Comparison of ENCODE assay signal across 8 cellular contexts in genomic region chr3:49276475-49277356, GRCh38. TPM values are rescaled to one million over a fixed set of nuclear protein-coding genes. Genes with fewer than 3 reads are reported as not detected.
DNase-seq lines count a peak whose midpoint lies in the region; ATAC-seq and TF ChIP-seq lines count a peak whose summit lies in the region.

Gene C3orf62, minus strand, starts transcription at chr3:49277232. Its CDS starts 360 bp downstream, at chr3:49276872.

- H3K36me3 ChIP-seq in BJ (ENCODE audit: control insufficient read depth, insufficient read depth, low read length) = peaks cover 1% of the 10 kb centered on the region; the same call in 1 of the 2 replicates

- peak; percentile 87 for ATAC-seq in GM21447 (IDR thresholded peaks at IDR 0.05; ENCODE audit: unreplicated experiment)

- peaks cover 52% of the 10 kb centered on the region for H3K36me3 Mint-ChIP-seq in nephron progenitor cell (ENCODE audit: low read depth)

- H3K27me3 ChIP-seq in BJ (ENCODE audit: control insufficient read depth, insufficient read depth, low read length) = no peaks in the 10 kb centered on the region

- H3K4me3 ChIP-seq in BJ (ENCODE audit: low read depth, low read length) = peak within 1 kb of the TSS; percentile 48
- H3K4me3 ChIP-seq in fibroblast of villous mesenchyme (ENCODE audit: low read depth, low read length) = peak within 1 kb of the TSS; percentile 49

- peaks cover 3% of the 10 kb centered on the region for H3K27me3 Mint-ChIP-seq in nephron progenitor cell (ENCODE audit: low read depth, poor library complexity)

- H3K4me1 Mint-ChIP-seq in nephron progenitor cell = peaks cover 14% of the 10 kb centered on the region

- TF ChIP-seq CTCF in BJ (IDR thresholded peaks at IDR 0.05; ENCODE audit: insufficient read depth, low read depth, low read length) (no peak), fibroblast of villous mesenchyme (IDR thresholded peaks at IDR 0.05; ENCODE audit: insufficient read depth, low read depth, low read length) (no peak), nephron progenitor cell (IDR thresholded peaks at IDR 0.05) (no peak)

- CTCF ChIA-PET in BJ (lab: Yijun Ruan, JAX) = interaction anchor here (0.5 to 2.2 kb wide), 2 partner anchors 27 to 105 kb away, joined by 3 to 7 read pairs; partner anchors contain the start of gene KLHDC8B

- peak within 1 kb of the TSS; percentile 41 for H3K4me3 Mint-ChIP-seq in nephron progenitor cell

- H3K27ac Mint-ChIP-seq in nephron progenitor cell = peak within 1 kb of the TSS; percentile 94

- DNase-seq in BJ (ENCODE audit: low read depth) = peak; percentile 29
- peak; percentile 91 for DNase-seq in activated effector memory CD4-positive, alpha-beta T cell treated with anti-CD3 and anti-CD28 coated beads, Interleukin-2, amount 50 U/mL, for 16 hours
- DNase-seq in fibroblast of villous mesenchyme (ENCODE audit: low read depth) = peak; percentile 86
- peak; percentile 47 for DNase-seq in nephron progenitor cell
- DNase-seq in stimulated activated naive CD4-positive, alpha-beta T cell (lab: John Stamatoyannopoulos, UW) = peak; percentile 26 to 59 (median 49)
- DNase-seq in NCI-H526 (lab: John Stamatoyannopoulos, UW) = no peak

- H3K9me3 Mint-ChIP-seq in nephron progenitor cell = no peaks in the 10 kb centered on the region

- POLR2A ChIA-PET in BJ (lab: Charles Lee) = interaction anchor here (0.5 to 0.6 kb wide), 2 partner anchors 256 to 336 kb away, joined by 3 read pairs; no protein-coding TSS in a partner anchor

TF ChIP-seq in PFSK-1, 5 proteins besides CTCF, POLR2A, EP300 and RAD21:
- TF ChIP-seq POLR2AphosphoS5 (IDR thresholded peaks at IDR 0.05; ENCODE audit: low read depth, low read length) = peak; percentile 68; the same call in 1 of the 2 replicates
- TF ChIP-seq FOXP2 (optimal IDR thresholded peaks at IDR 0.05; ENCODE audit: borderline replicate concordance, extremely low read depth, extremely low read length, insufficient read depth) = no peak
- TF ChIP-seq TAF1 (IDR thresholded peaks at IDR 0.05; ENCODE audit: borderline replicate concordance, insufficient read depth, low read length) = no peak
- TF ChIP-seq SIN3A (IDR thresholded peaks at IDR 0.05; ENCODE audit: borderline replicate concordance, insufficient read depth, low read length) = no peak
- TF ChIP-seq REST (IDR thresholded peaks at IDR 0.05; ENCODE audit: insufficient read depth in 1 of 2, low read depth in 2 of 2, low read length in 2 of 2) = no peak

RNA-seq across cellular contexts. Expression of gene C3orf62, which starts in this region (rescaled TPM):
- polyA plus RNA-seq in BJ (2011; rRNA removed) = 2.1 TPM in 2 replicates
- polyA minus RNA-seq in BJ (2011; rRNA and poly(A)+ RNA removed) = 1.7 and 2.5 TPM in 2 replicates
- 2.2 TPM for polyA plus RNA-seq in PFSK-1 (2012; ENCODE audit: insufficient read length, low read depth)
- total RNA-seq in fibroblast of villous mesenchyme = 1.3 and 2.3 TPM in 2 replicates

Comparison
In these comparisons a context has a peak if more than half of its experiments do, and no peak if none do; other contexts are left out.
1. DNase-seq: peak in BJ (single experiment), activated effector memory CD4-positive, alpha-beta T cell treated with anti-CD3 and anti-CD28 coated beads, Interleukin-2, amount 50 U/mL, for 16 hours (single experiment), fibroblast of villous mesenchyme (single experiment), nephron progenitor cell (single experiment) and stimulated activated naive CD4-positive, alpha-beta T cell (6 of 6); none in NCI-H526 (0 of 2).